17 cellular contexts compared by ENCODE assay signal in the genomic region with DNA sequence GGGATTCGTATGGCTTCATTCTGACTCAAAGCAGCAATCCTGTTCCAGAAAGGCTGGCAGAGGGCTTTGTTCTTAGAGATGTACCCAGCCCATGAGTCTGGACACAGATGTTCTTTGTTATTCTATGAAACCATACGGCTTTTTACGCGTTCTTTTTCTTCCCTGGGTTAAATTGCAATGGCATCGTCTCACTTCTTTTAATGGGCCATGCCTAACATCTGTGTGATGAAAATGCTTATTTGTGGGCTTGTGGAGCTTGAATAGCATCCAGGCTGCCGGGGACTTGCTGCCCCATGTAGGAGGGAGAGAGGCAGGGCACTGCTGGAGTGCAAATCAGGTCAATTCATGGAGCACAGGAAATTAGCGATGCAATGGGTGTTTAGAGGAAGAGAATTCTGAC. TPM values are rescaled to one million over a fixed set of nuclear protein-coding genes. Genes with fewer than 3 reads are reported as not detected.
DNase-seq lines count a peak whose midpoint lies in the region; ATAC-seq and TF ChIP-seq lines count a peak whose summit lies in the region.
"Had no signal": no experiment of that assay in that cellular context is flagged by ENCODE, and none has a peak within 500 bp of the region (broad histone marks: within the 10 kb centered on the region; RNA-seq: fewer than 3 reads in every experiment).

No MANE protein-coding gene starts in this region.

- ATAC-seq in activated T-cell treated with anti-CD3 and anti-CD28 coated beads, Interleukin-2, amount 50 U/mL, for 72 hours (replicated peaks in 1 of 2), result peak in 1 of 2 donors; percentile 4
- ATAC-seq in WTC11 (peak; percentile 36), GM21723 (IDR thresholded peaks at IDR 0.05; ENCODE audit: unreplicated experiment) (no peak), foreskin keratinocyte (no peak)
- ATAC-seq: esophagus mucosa had no signal

- H3K9me3 ChIP-seq in suprapubic skin, result no peaks in the 10 kb centered on the region
- H3K9me3 ChIP-seq: uterus had no signal

- peak overlapping the region in 1 of 2 donors; percentile 64 for H3K4me3 Mint-ChIP-seq in activated T-cell treated with anti-CD3 and anti-CD28 coated beads, Interleukin-2, amount 50 U/mL, for 72 hours
- H3K4me3 Mint-ChIP-seq in WTC11, result no peak overlapping the region
- H3K4me3 Mint-ChIP-seq: activated naive CD8-positive, alpha-beta T cell treated with anti-CD3 and anti-CD28 coated beads for 36 hours; B cell had no signal

- H3K27me3 ChIP-seq in suprapubic skin, result no peaks in the 10 kb centered on the region
- H3K27me3 ChIP-seq in foreskin keratinocyte, result no peaks in the 10 kb centered on the region
- H3K27me3 ChIP-seq: uterus had no signal

- no peak for DNase-seq in activated T-cell treated with anti-CD3 and anti-CD28 coated beads, Interleukin-2, amount 50 U/mL, for 72 hours
- no peak for DNase-seq in activated T-cell treated with anti-CD3 and anti-CD28 coated beads, Interleukin-2, amount 50 U/mL, for 1 hour
- DNase-seq in WTC11 (ENCODE audit: low spot score) (no peak), foreskin melanocyte (peak; percentile 86), suprapubic skin (ENCODE audit: low spot score in 2 of 2) (peak in 1 of 2 donors; percentile 54), KG1 (lab: John Stamatoyannopoulos, UW) (no peak), foreskin keratinocyte (no peak)
- DNase-seq: activated CD4-positive, alpha-beta T cell treated with anti-CD3 and anti-CD28 coated beads, Interleukin-2, amount 50 U/mL, for 4 hours; activated naive CD8-positive, alpha-beta T cell treated with anti-CD3 and anti-CD28 coated beads for 36 hours; MM.1S; NCI-H446; PC-9; uterus had no signal

- CTCF ChIA-PET in WTC11 (lab: Charles Lee), result interaction anchor here (5.7 kb wide), 1 partner anchor 19 kb away, joined by 39 read pairs; the partner anchor contains the start of gene FAM50B

- POLR2A ChIA-PET in WTC11 (lab: Charles Lee), result no interaction called here

- no peaks in the 10 kb centered on the region for H3K36me3 ChIP-seq in suprapubic skin
- H3K36me3 ChIP-seq: uterus had no signal

- WGBS in suprapubic skin, result 38% methylated on average over 7 of the region's 7 CpGs

- H3K27ac Mint-ChIP-seq in activated T-cell treated with anti-CD3 and anti-CD28 coated beads, Interleukin-2, amount 50 U/mL, for 72 hours, result peak overlapping the region; percentile 69
- H3K27ac Mint-ChIP-seq in WTC11, result no peak overlapping the region
- H3K27ac Mint-ChIP-seq: activated naive CD8-positive, alpha-beta T cell treated with anti-CD3 and anti-CD28 coated beads for 36 hours; B cell had no signal

- no peak for TF ChIP-seq POLR2A in suprapubic skin (IDR thresholded peaks at IDR 0.05)

- H3K4me3 ChIP-seq in suprapubic skin, result no peak overlapping the region
- H3K4me3 ChIP-seq: PC-9, uterus had no signal

- peaks cover 4 to 5% of the 10 kb centered on the region in 2 donors for H3K36me3 Mint-ChIP-seq in activated T-cell treated with anti-CD3 and anti-CD28 coated beads, Interleukin-2, amount 50 U/mL, for 72 hours (ENCODE audit: insufficient read depth in 2 of 2)
- no peaks in the 10 kb centered on the region for H3K36me3 Mint-ChIP-seq in WTC11
- H3K36me3 Mint-ChIP-seq: activated naive CD8-positive, alpha-beta T cell treated with anti-CD3 and anti-CD28 coated beads for 36 hours had no signal

- H3K4me1 ChIP-seq in suprapubic skin, result peaks cover 15% of the 10 kb centered on the region
- peaks cover 8% of the 10 kb centered on the region for H3K4me1 ChIP-seq in foreskin keratinocyte
- H3K4me1 ChIP-seq: parathyroid adenoma, uterus had no signal

- peak overlapping the region; percentile 61 for H3K27ac ChIP-seq in suprapubic skin
- no peak overlapping the region for H3K27ac ChIP-seq in foreskin keratinocyte
- H3K27ac ChIP-seq: parathyroid adenoma, PC-9, uterus had no signal

- peaks cover 0 to 3% of the 10 kb centered on the region in 2 donors for H3K9me3 Mint-ChIP-seq in activated T-cell treated with anti-CD3 and anti-CD28 coated beads, Interleukin-2, amount 50 U/mL, for 72 hours
- H3K9me3 Mint-ChIP-seq in WTC11, result peaks cover 8% of the 10 kb centered on the region
- H3K9me3 Mint-ChIP-seq: activated naive CD8-positive, alpha-beta T cell treated with anti-CD3 and anti-CD28 coated beads for 36 hours had no signal

- no peak for TF ChIP-seq EP300 in suprapubic skin (IDR thresholded peaks at IDR 0.05)

- peaks cover 29% of the 10 kb centered on the region for H3K27me3 Mint-ChIP-seq in activated T-cell treated with anti-CD3 and anti-CD28 coated beads, Interleukin-2, amount 50 U/mL, for 72 hours (ENCODE audit: low read depth)
- H3K27me3 Mint-ChIP-seq in WTC11 (ENCODE audit: low read depth), result no peaks in the 10 kb centered on the region

- peaks cover 36% of the 10 kb centered on the region for H3K4me1 Mint-ChIP-seq in activated T-cell treated with anti-CD3 and anti-CD28 coated beads, Interleukin-2, amount 50 U/mL, for 72 hours (ENCODE audit: low read depth)
- peaks cover 11% of the 10 kb centered on the region for H3K4me1 Mint-ChIP-seq in WTC11
- H3K4me1 Mint-ChIP-seq: B cell had no signal

- no peak for TF ChIP-seq CTCF in WTC11 (IDR thresholded peaks at IDR 0.05)
- TF ChIP-seq CTCF in suprapubic skin (IDR thresholded peaks at IDR 0.05), result no peak
- no peak for TF ChIP-seq CTCF in foreskin keratinocyte (conservative IDR thresholded peaks at IDR 0.05)

TF ChIP-seq in WTC11, 78 proteins besides CTCF, POLR2A, EP300 and RAD21:
- TF ChIP-seq, protein P1, sequence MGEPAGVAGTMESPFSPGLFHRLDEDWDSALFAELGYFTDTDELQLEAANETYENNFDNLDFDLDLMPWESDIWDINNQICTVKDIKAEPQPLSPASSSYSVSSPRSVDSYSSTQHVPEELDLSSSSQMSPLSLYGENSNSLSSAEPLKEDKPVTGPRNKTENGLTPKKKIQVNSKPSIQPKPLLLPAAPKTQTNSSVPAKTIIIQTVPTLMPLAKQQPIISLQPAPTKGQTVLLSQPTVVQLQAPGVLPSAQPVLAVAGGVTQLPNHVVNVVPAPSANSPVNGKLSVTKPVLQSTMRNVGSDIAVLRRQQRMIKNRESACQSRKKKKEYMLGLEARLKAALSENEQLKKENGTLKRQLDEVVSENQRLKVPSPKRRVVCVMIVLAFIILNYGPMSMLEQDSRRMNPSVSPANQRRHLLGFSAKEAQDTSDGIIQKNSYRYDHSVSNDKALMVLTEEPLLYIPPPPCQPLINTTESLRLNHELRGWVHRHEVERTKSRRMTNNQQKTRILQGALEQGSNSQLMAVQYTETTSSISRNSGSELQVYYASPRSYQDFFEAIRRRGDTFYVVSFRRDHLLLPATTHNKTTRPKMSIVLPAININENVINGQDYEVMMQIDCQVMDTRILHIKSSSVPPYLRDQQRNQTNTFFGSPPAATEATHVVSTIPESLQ (CRISPR knock-in tag; IDR thresholded peaks at IDR 0.05), result no peak
- TF ChIP-seq EMX1 (CRISPR knock-in tag; IDR thresholded peaks at IDR 0.05) (no peak), FOXK1 (CRISPR knock-in tag; IDR thresholded peaks at IDR 0.05) (no peak), CREM (CRISPR knock-in tag; IDR thresholded peaks at IDR 0.05) (no peak), FOXJ3 (CRISPR knock-in tag; IDR thresholded peaks at IDR 0.05; ENCODE audit: borderline replicate concordance) (no peak)
- TF ChIP-seq, protein P2, sequence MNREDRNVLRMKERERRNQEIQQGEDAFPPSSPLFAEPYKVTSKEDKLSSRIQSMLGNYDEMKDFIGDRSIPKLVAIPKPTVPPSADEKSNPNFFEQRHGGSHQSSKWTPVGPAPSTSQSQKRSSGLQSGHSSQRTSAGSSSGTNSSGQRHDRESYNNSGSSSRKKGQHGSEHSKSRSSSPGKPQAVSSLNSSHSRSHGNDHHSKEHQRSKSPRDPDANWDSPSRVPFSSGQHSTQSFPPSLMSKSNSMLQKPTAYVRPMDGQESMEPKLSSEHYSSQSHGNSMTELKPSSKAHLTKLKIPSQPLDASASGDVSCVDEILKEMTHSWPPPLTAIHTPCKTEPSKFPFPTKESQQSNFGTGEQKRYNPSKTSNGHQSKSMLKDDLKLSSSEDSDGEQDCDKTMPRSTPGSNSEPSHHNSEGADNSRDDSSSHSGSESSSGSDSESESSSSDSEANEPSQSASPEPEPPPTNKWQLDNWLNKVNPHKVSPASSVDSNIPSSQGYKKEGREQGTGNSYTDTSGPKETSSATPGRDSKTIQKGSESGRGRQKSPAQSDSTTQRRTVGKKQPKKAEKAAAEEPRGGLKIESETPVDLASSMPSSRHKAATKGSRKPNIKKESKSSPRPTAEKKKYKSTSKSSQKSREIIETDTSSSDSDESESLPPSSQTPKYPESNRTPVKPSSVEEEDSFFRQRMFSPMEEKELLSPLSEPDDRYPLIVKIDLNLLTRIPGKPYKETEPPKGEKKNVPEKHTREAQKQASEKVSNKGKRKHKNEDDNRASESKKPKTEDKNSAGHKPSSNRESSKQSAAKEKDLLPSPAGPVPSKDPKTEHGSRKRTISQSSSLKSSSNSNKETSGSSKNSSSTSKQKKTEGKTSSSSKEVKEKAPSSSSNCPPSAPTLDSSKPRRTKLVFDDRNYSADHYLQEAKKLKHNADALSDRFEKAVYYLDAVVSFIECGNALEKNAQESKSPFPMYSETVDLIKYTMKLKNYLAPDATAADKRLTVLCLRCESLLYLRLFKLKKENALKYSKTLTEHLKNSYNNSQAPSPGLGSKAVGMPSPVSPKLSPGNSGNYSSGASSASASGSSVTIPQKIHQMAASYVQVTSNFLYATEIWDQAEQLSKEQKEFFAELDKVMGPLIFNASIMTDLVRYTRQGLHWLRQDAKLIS (CRISPR knock-in tag; IDR thresholded peaks at IDR 0.05; ENCODE audit: borderline replicate concordance), result no peak

RNA-seq across cellular contexts. Expression of gene FAM50B, which starts 19.4 kb away (rescaled TPM):
- 1 to 10 TPM; 8.1 to 8.2 TPM for total RNA-seq in activated T-cell treated with anti-CD3 and anti-CD28 coated beads, Interleukin-2, amount 50 U/mL, for 72 hours
- total RNA-seq in WTC11 (2021) (2.1 to 3.6 TPM (median 3.3 TPM) in 3 replicates), suprapubic skin (10 to 100 TPM in 3 of 4 donors, 1 to 10 TPM in 1; 8.5 to 15.7 (median 11.6) TPM), foreskin keratinocyte (6.9 and 7.8 TPM in 2 replicates)
- polyA plus RNA-seq in foreskin keratinocyte, result 9.2 and 9.4 TPM in 2 replicates
